Comparison of ENCODE assay signal across 17 cellular contexts in the genomic region with DNA sequence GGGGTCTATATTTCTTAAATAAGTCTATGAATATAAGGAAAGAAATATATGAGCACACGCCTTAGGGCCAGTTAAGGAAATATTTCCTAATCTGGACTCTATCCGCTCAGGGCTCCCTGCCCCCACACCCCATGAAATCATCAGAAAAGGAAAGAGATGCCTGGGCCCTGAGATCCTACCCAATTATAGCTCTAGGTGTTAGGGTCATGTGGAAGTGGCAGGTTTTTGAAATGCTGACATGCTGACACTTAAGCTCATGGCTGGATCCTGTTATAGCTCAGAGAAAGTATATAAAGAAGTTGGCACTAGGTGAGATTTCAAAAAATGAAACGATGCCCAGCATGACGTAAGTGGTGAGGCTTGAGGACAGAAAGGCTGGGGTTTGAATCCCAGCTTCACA. TPM values are rescaled to one million over a fixed set of nuclear protein-coding genes. Genes with fewer than 3 reads are reported as not detected.
DNase-seq lines count a peak whose midpoint lies in the region; ATAC-seq, FAIRE-seq and TF ChIP-seq lines count a peak whose summit lies in the region.
"Had no signal": no experiment of that assay in that cellular context is flagged by ENCODE, and none has a peak within 500 bp of the region (broad histone marks: within the 10 kb centered on the region; RNA-seq: fewer than 3 reads in every experiment).

No MANE protein-coding gene starts in this region.

- H3K9me1 ChIP-seq in IMR-90 (ENCODE audit: insufficient read depth, low read length) = peaks cover 7% of the 10 kb centered on the region

- TF ChIP-seq POLR2A in IMR-90 (IDR thresholded peaks at IDR 0.05; ENCODE audit: low read depth, low read length) = no peak

- no peak for FAIRE-seq in bronchial epithelial cell (lab: Jason Lieb, UNC)
- FAIRE-seq: RCC 7860 had no signal

- dilution Hi-C loops in IMR-90 (cut with HindIII; ENCODE audit: low sequenced_read_pairs, unreplicated experiment) = no loop called here

- H3K79me1 ChIP-seq in IMR-90 (ENCODE audit: low read depth in 1 of 2, low read length in 2 of 2) = peaks cover 0 to 1% of the 10 kb centered on the region in 2 experiments; a peak in 1 of 4 replicates

- H3K36me3 Mint-ChIP-seq in stimulated activated naive B cell treated with anti-CD40 and anti-IgM and Interleukin-4, amounts not matched to agents 10 μg/mL and 1 μg/mL and 100 μg/mL, for 72 hours = no peaks in the 10 kb centered on the region

- intact Hi-C loops in IMR-90 (cut with micrococcal nuclease) (no loop called here), left cardiac atrium (cut with DNase I) (loop anchor here (5.0 to 10.0 kb wide), 3 partner anchors 40 to 168 kb away; partner anchors contain the start of gene AKAP13 (in 1 of the 2)), psoas muscle (cut with DNase I) (no loop called here), colonic mucosa (cut with DNase I) (no loop called here)

- no peak overlapping the region for H3K4me3 Mint-ChIP-seq in stimulated activated naive B cell treated with anti-CD40 and anti-IgM and Interleukin-4, amounts not matched to agents 10 μg/mL and 1 μg/mL and 100 μg/mL, for 72 hours
- H3K4me3 Mint-ChIP-seq: CD4-positive, alpha-beta T cell had no signal

- H4K91ac ChIP-seq in IMR-90 (ENCODE audit: insufficient read depth, low read depth, low read length) = no peak overlapping the region; the same call in 1 of the 2 replicates

- H3K27ac Mint-ChIP-seq in stimulated activated naive B cell treated with anti-CD40 and anti-IgM and Interleukin-4, amounts not matched to agents 10 μg/mL and 1 μg/mL and 100 μg/mL, for 72 hours = no peak overlapping the region
- H3K27ac Mint-ChIP-seq: CD4-positive, alpha-beta T cell had no signal

- H2BK120ac ChIP-seq in IMR-90 (ENCODE audit: low read depth, low read length) = no peak overlapping the region; the same call in 1 of the 2 replicates

- H3K4me1 Mint-ChIP-seq in stimulated activated naive B cell treated with anti-CD40 and anti-IgM and Interleukin-4, amounts not matched to agents 10 μg/mL and 1 μg/mL and 100 μg/mL, for 72 hours = peaks cover 14 to 23% of the 10 kb centered on the region in 2 donors

- no peak for TF ChIP-seq RAD21 in IMR-90 (IDR thresholded peaks at IDR 0.05; ENCODE audit: low read length)

- no peak overlapping the region for H3K4me3 ChIP-seq in IMR-90 (ENCODE audit: insufficient read depth, low read depth, low read length)
- no peak overlapping the region for H3K4me3 ChIP-seq in bronchial epithelial cell (ENCODE audit: low read depth, low read length)
- no peak overlapping the region for H3K4me3 ChIP-seq in psoas muscle
- no peak overlapping the region for H3K4me3 ChIP-seq in colonic mucosa
- H3K4me3 ChIP-seq: SJCRH30 had no signal

- H2AK5ac ChIP-seq in IMR-90 (ENCODE audit: low read depth, low read length) = no peak overlapping the region

- no peak overlapping the region for H3K27ac ChIP-seq in IMR-90 (ENCODE audit: insufficient read depth, low read length)
- H3K27ac ChIP-seq in psoas muscle = peak overlapping the region; percentile 0
- H3K27ac ChIP-seq in colonic mucosa = no peak overlapping the region
- H3K27ac ChIP-seq: HL-60, SJCRH30 had no signal

- no peak overlapping the region for H3K56ac ChIP-seq in IMR-90 (ENCODE audit: extremely low read depth, insufficient read depth, low read length)

- CTCF ChIA-PET in IMR-90 (lab: Yijun Ruan, JAX) = no interaction called here

- peak overlapping the region; percentile 46 for H2AK9ac ChIP-seq in IMR-90 (replicated peaks; ENCODE audit: low read depth, low read length, poor library complexity)

- no peaks in the 10 kb centered on the region for H3K36me3 ChIP-seq in IMR-90 (ENCODE audit: control insufficient read depth, insufficient read depth, low read length)
- H3K36me3 ChIP-seq in bronchial epithelial cell (ENCODE audit: control insufficient read depth, insufficient read depth, low read length) = no peaks in the 10 kb centered on the region
- no peaks in the 10 kb centered on the region for H3K36me3 ChIP-seq in psoas muscle (ENCODE audit: insufficient read depth in 1 of 2, low read depth in 1 of 2)
- H3K36me3 ChIP-seq in colonic mucosa = no peaks in the 10 kb centered on the region
- H3K36me3 ChIP-seq: SJCRH30 had no signal

- POLR2A ChIA-PET in IMR-90 (lab: Charles Lee; ENCODE audit: unreplicated experiment) = no interaction called here

- peaks cover 10% of the 10 kb centered on the region for H3K4me1 ChIP-seq in IMR-90 (ENCODE audit: control insufficient read depth, insufficient read depth, low read length)
- H3K4me1 ChIP-seq in psoas muscle = no peaks in the 10 kb centered on the region
- no peaks in the 10 kb centered on the region for H3K4me1 ChIP-seq in colonic mucosa

- TF ChIP-seq CTCF in IMR-90 (conservative IDR thresholded peaks at IDR 0.05; ENCODE audit: low read depth, low read length) (no peak), bronchial epithelial cell (IDR thresholded peaks at IDR 0.05; ENCODE audit: insufficient read depth, low read length, severe bottlenecking) (no peak), psoas muscle (IDR thresholded peaks at IDR 0.05) (no peak), colonic mucosa (IDR thresholded peaks at IDR 0.05) (no peak)

- no peak overlapping the region for H2BK5ac ChIP-seq in IMR-90 (ENCODE audit: low read depth, low read length, poor library complexity, severe bottlenecking)

- no peak overlapping the region for H3K18ac ChIP-seq in IMR-90 (ENCODE audit: low read depth, low read length)

- BruUV-seq in IMR-90 (replicated peaks; lab: Mats Ljungman, UMichigan) = no TSS peak

- H3K27me3 ChIP-seq in IMR-90 (ENCODE audit: control insufficient read depth, insufficient read depth, low read length) (no peaks in the 10 kb centered on the region), bronchial epithelial cell (ENCODE audit: control insufficient read depth, insufficient read depth, low read length) (no peaks in the 10 kb centered on the region), psoas muscle (ENCODE audit: insufficient read depth in 3 of 3, low read length in 2 of 3) (no peaks in the 10 kb centered on the region), colonic mucosa (no peaks in the 10 kb centered on the region)
- H3K27me3 ChIP-seq: SJCRH30 had no signal

- no CpG with 5 or more reads among the region's 4 CpGs for WGBS in IMR-90 (ENCODE audit: extremely low coverage in 2 of 2, insufficient read length in 1 of 2), 2 experiments
- 41 to 46% (median 45%) methylated on average over 4 of the region's 4 CpGs for WGBS in psoas muscle, 3 donors

- no peak for ATAC-seq in IMR-90 (ENCODE audit: low read depth)
- peak; percentile 83 to 90 for ATAC-seq in left cardiac atrium
- peak; percentile 53 to 95 (median 93) for ATAC-seq in psoas muscle
- no peak for ATAC-seq in stimulated activated naive B cell treated with anti-CD40 and anti-IgM and Interleukin-4, amounts not matched to agents 10 μg/mL and 1 μg/mL and 100 μg/mL, for 72 hours (replicated peaks)

- H4K5ac ChIP-seq in IMR-90 (ENCODE audit: low read depth, low read length) = no peak overlapping the region

- no peak for DNase-seq in IMR-90
- DNase-seq in bronchial epithelial cell (ENCODE audit: low read depth) = peak; percentile 23
- peak; percentile 42 for DNase-seq in left cardiac atrium
- no peak for DNase-seq in psoas muscle
- DNase-seq in NOMO-1 treated with dmso at 0.1 percent for 144 hours (lab: John Stamatoyannopoulos, UW; ENCODE audit: unreplicated experiment) = no peak
- DNase-seq in colonic mucosa = no peak
- no peak for DNase-seq in stimulated activated naive B cell treated with anti-CD40 and anti-IgM and Interleukin-4, amounts not matched to agents 10 μg/mL and 1 μg/mL and 100 μg/mL, for 72 hours
- DNase-seq in NCI-H2107 treated with DMSO at 0.1 percent for 48 hours (lab: John Stamatoyannopoulos, UW; ENCODE audit: unreplicated experiment) = no peak
- DNase-seq: ACHN; CD4-positive, alpha-beta T cell; HFFc6; KG1; NCI-H1048; NCI-H774; SJCRH30 had no signal

- in situ Hi-C loops in IMR-90 (cut with MboI; ENCODE audit: low sequenced_read_pairs) = no loop called here

- H3K9ac ChIP-seq in IMR-90 (ENCODE audit: low read depth, low read length) (no peak overlapping the region), colonic mucosa (ENCODE audit: low read depth in 2 of 2, low read length in 2 of 2) (no peak overlapping the region)

- peak overlapping the region; percentile 1; the same call in 1 of the 2 replicates for H2BK20ac ChIP-seq in IMR-90 (ENCODE audit: low read depth, low read length)

- H3K9me3 ChIP-seq in IMR-90 (ENCODE audit: control insufficient read depth, insufficient read depth, low read length) = no peaks in the 10 kb centered on the region
- H3K9me3 ChIP-seq in psoas muscle = no peaks in the 10 kb centered on the region
- H3K9me3 ChIP-seq in colonic mucosa = no peaks in the 10 kb centered on the region
- H3K9me3 ChIP-seq: SJCRH30 had no signal

- no peak overlapping the region for H2AFZ ChIP-seq in IMR-90 (replicated peaks; ENCODE audit: low read length, poor library complexity)

- H3K14ac ChIP-seq in IMR-90 (replicated peaks; ENCODE audit: low read depth, low read length) = no peak overlapping the region

- no peak overlapping the region for H3K4me2 ChIP-seq in IMR-90 (ENCODE audit: low read depth, low read length)

- no peak overlapping the region for H4K8ac ChIP-seq in IMR-90 (ENCODE audit: low read depth in 2 of 2, low read length in 2 of 2)

- H3K9me3 Mint-ChIP-seq in stimulated activated naive B cell treated with anti-CD40 and anti-IgM and Interleukin-4, amounts not matched to agents 10 μg/mL and 1 μg/mL and 100 μg/mL, for 72 hours = no peaks in the 10 kb centered on the region
- H3K9me3 Mint-ChIP-seq: CD4-positive, alpha-beta T cell; HFFc6 had no signal

- H4K20me1 ChIP-seq in IMR-90 (ENCODE audit: insufficient read depth, low read length) = no peaks in the 10 kb centered on the region

- no peaks in the 10 kb centered on the region for H3K27me3 Mint-ChIP-seq in stimulated activated naive B cell treated with anti-CD40 and anti-IgM and Interleukin-4, amounts not matched to agents 10 μg/mL and 1 μg/mL and 100 μg/mL, for 72 hours
- H3K27me3 Mint-ChIP-seq: CD4-positive, alpha-beta T cell had no signal

- H3K4ac ChIP-seq in IMR-90 (ENCODE audit: low read depth, low read length) = no peak overlapping the region; the same call in 1 of the 2 replicates

- H3K23ac ChIP-seq in IMR-90 (ENCODE audit: low read depth, low read length) = no peak overlapping the region

- H2BK15ac ChIP-seq in IMR-90 (ENCODE audit: low read depth, low read length) = peak overlapping the region; percentile 55; the same call in 1 of the 3 replicates

TF ChIP-seq in IMR-90, 13 proteins besides CTCF, POLR2A, EP300 and RAD21:
- TF ChIP-seq BHLHE40 (IDR thresholded peaks at IDR 0.05; ENCODE audit: low read depth, low read length) = no peak

RNA-seq across cellular contexts. Expression of gene AKAP13, which starts 43.5 kb away (rescaled TPM):
- 46.4 and 46.9 TPM in 2 replicates for total RNA-seq in IMR-90 (2012; rRNA removed)
- 10.4 and 11.6 TPM in 2 replicates for polyA plus RNA-seq in IMR-90 (2012; rRNA removed)
- polyA plus RNA-seq in IMR-90 (2012; cell fraction: cytosol; rRNA removed) = 5.6 and 6.4 TPM in 2 replicates
- polyA plus RNA-seq in IMR-90 (2012; cell fraction: nucleus; rRNA removed; ENCODE audit: low replicate concordance) = 34.4 and 43.0 TPM in 2 replicates
- total RNA-seq in bronchial epithelial cell = 41.1 and 53.4 TPM in 2 replicates
- 100 to 1,000 TPM; 217 to 302 TPM for total RNA-seq in left cardiac atrium
- total RNA-seq in psoas muscle = 100 to 1,000 TPM in 3 of 4 donors, 10 to 100 TPM in 1; 93.7 to 126 (median 122) TPM
- 10 to 100 TPM; 18.2 to 86.0 (median 46.5) TPM for polyA plus RNA-seq in psoas muscle
- total RNA-seq in colonic mucosa = 100 to 1,000 TPM in 1 of 2 donors, 10 to 100 TPM in 1; 87.3 to 106 TPM

Comparison
In these comparisons a context has a peak if more than half of its experiments do, and no peak if none do; other contexts are left out.
1. ATAC-seq: peak in left cardiac atrium (2 of 2) and psoas muscle (4 of 4); none in IMR-90 (single experiment) and stimulated activated naive B cell treated with anti-CD40 and anti-IgM and Interleukin-4, amounts not matched to agents 10 μg/mL and 1 μg/mL and 100 μg/mL, for 72 hours (0 of 2).
2. DNase-seq: peak in bronchial epithelial cell (single experiment) and left cardiac atrium (single experiment); none in IMR-90 (single experiment), psoas muscle (0 of 2), NOMO-1 treated with dmso at 0.1 percent for 144 hours (single experiment), colonic mucosa (single experiment), stimulated activated naive B cell treated with anti-CD40 and anti-IgM and Interleukin-4, amounts not matched to agents 10 μg/mL and 1 μg/mL and 100 μg/mL, for 72 hours (single experiment) and NCI-H2107 treated with DMSO at 0.1 percent for 48 hours (single experiment).
3. intact Hi-C loops: an anchor here in left cardiac atrium (5.0 to 10.0 kb wide); none called in IMR-90, psoas muscle and colonic mucosa.